ENCODE assay signal across 11 cellular contexts in genomic region chr14:68306265-68306933, GRCh38.
DNase-seq lines count a peak whose midpoint lies in the region; ATAC-seq, FAIRE-seq and TF ChIP-seq lines count a peak whose summit lies in the region.
"Had no signal": no experiment of that assay in that cellular context is flagged by ENCODE, and none has a peak within 500 bp of the region (broad histone marks: within the 10 kb centered on the region; RNA-seq: fewer than 3 reads in every experiment).

No MANE protein-coding gene starts in this region.

- intact Hi-C loops in Right ventricle myocardium inferior (cut with DNase I) = no loop called here

- peaks cover 12% of the 10 kb centered on the region for H3K36me3 Mint-ChIP-seq in neural progenitor cell

- H3K9me3 Mint-ChIP-seq in neural progenitor cell = peaks cover 12% of the 10 kb centered on the region

- no peak overlapping the region for H3K9ac ChIP-seq in neural progenitor cell

- peak; percentile 81 for FAIRE-seq in HTR-8/SVneo (lab: Jason Lieb, UNC)
- FAIRE-seq: endometrium had no signal

- H3K27me3 ChIP-seq in neural progenitor cell = no peaks in the 10 kb centered on the region

- H4K20me1 ChIP-seq in neural progenitor cell (ENCODE audit: low read depth) = no peaks in the 10 kb centered on the region

- DNase-seq in HTR-8/SVneo (ENCODE audit: insufficient read length, low spot score) (no peak), neural progenitor cell (ENCODE audit: low spot score) (no peak), DMS153 treated with DMSO at 0.1 percent for 48 hours (lab: John Stamatoyannopoulos, UW; ENCODE audit: unreplicated experiment) (no peak), Right ventricle myocardium inferior (ENCODE audit: missing footprints) (no peak), dedifferentiated amniotic fluid mesenchymal stem cell (ENCODE audit: extremely low spot score) (no peak)
- no peak for DNase-seq in activated naive CD4-positive, alpha-beta T cell (lab: John Stamatoyannopoulos, UW)
- DNase-seq: activated T-cell treated with anti-CD3 and anti-CD28 coated beads, Interleukin-2, amount 50 U/mL, for 72 hours; T-cell had no signal

- H3K27me3 Mint-ChIP-seq in neural progenitor cell (ENCODE audit: insufficient read depth, low read depth) = peaks cover 2% of the 10 kb centered on the region
- H3K27me3 Mint-ChIP-seq: T-cell had no signal

- ATAC-seq in GM18502 (IDR thresholded peaks at IDR 0.05; ENCODE audit: poor library complexity, unreplicated experiment) = peak; percentile 74
- ATAC-seq in GM21576 (IDR thresholded peaks at IDR 0.05; ENCODE audit: unreplicated experiment) = peak; percentile 80
- ATAC-seq in Right ventricle myocardium inferior = no peak
- ATAC-seq: activated T-cell treated with anti-CD3 and anti-CD28 coated beads, Interleukin-2, amount 50 U/mL, for 72 hours; T-cell had no signal

- H3K36me3 ChIP-seq in neural progenitor cell = no peaks in the 10 kb centered on the region

- H3K27ac ChIP-seq in neural progenitor cell = no peak overlapping the region

- H3K4me2 ChIP-seq in neural progenitor cell = no peak overlapping the region

- H3K79me2 ChIP-seq in neural progenitor cell (ENCODE audit: low read depth) = no peaks in the 10 kb centered on the region

- no peak overlapping the region for H3K4me3 Mint-ChIP-seq in neural progenitor cell
- H3K4me3 Mint-ChIP-seq: activated T-cell treated with anti-CD3 and anti-CD28 coated beads, Interleukin-2, amount 50 U/mL, for 72 hours; T-cell had no signal

- peaks cover 19% of the 10 kb centered on the region for H3K4me1 ChIP-seq in neural progenitor cell

- peak overlapping the region; percentile 5 for H3K27ac Mint-ChIP-seq in neural progenitor cell
- H3K27ac Mint-ChIP-seq: activated T-cell treated with anti-CD3 and anti-CD28 coated beads, Interleukin-2, amount 50 U/mL, for 72 hours; T-cell had no signal

- no peak overlapping the region for H3K4me3 ChIP-seq in neural progenitor cell

- H3F3A ChIP-seq in neural progenitor cell (ENCODE audit: low read depth) = no peaks in the 10 kb centered on the region

- no peak overlapping the region for H2AFZ ChIP-seq in neural progenitor cell (replicated peaks)

- H3K9me3 ChIP-seq in neural progenitor cell (ENCODE audit: low read depth) = no peaks in the 10 kb centered on the region

- peaks cover 25% of the 10 kb centered on the region for H3K4me1 Mint-ChIP-seq in neural progenitor cell

- TF ChIP-seq CTCF in neural progenitor cell (IDR thresholded peaks at IDR 0.05) = no peak
